11 cellular contexts compared by ENCODE assay signal in the genomic region with DNA sequence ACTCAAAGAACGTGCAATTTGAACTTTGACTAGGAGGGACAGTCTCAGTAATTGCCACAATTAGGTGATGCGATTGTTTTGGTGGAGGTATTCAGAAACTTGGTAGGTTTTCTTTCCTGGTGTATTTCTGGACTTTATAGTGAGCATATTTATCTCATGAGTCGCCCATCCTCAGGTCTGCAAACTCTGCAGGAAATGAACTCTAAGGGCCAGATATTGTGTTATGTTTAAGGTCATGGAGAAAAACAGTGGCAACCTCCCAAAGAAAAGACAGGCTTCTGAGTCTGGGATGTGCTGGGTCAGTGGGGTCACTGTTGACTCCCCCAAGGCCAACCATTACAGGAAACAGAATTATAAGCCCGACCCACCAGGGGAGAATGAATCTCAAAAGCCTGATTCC. TPM values are rescaled to one million over a fixed set of nuclear protein-coding genes. Genes with fewer than 3 reads are reported as not detected.
DNase-seq lines count a peak whose midpoint lies in the region; ATAC-seq and TF ChIP-seq lines count a peak whose summit lies in the region.
"Had no signal": no experiment of that assay in that cellular context is flagged by ENCODE, and none has a peak within 500 bp of the region (broad histone marks: within the 10 kb centered on the region; RNA-seq: fewer than 3 reads in every experiment).

No MANE protein-coding gene starts in this region.

- no peak for TF ChIP-seq CTCF in chondrocyte (IDR thresholded peaks at IDR 0.05)

- no peaks in the 10 kb centered on the region for H3K36me3 Mint-ChIP-seq in chondrocyte (ENCODE audit: low read depth)
- H3K36me3 Mint-ChIP-seq: stimulated activated memory B cell treated with anti-CD40 and anti-IgM and Interleukin-4, amounts not matched to agents 10 μg/mL and 1 μg/mL and 100 μg/mL, for 72 hours had no signal

- H3K4me1 Mint-ChIP-seq in chondrocyte (ENCODE audit: low read depth), result peaks cover 23% of the 10 kb centered on the region

- H3K27me3 Mint-ChIP-seq in chondrocyte (ENCODE audit: low read depth), result peaks cover 1% of the 10 kb centered on the region
- H3K27me3 Mint-ChIP-seq: stimulated activated memory B cell treated with anti-CD40 and anti-IgM and Interleukin-4, amounts not matched to agents 10 μg/mL and 1 μg/mL and 100 μg/mL, for 72 hours had no signal

- peak overlapping the region; percentile 36 for H3K27ac Mint-ChIP-seq in chondrocyte (ENCODE audit: unreplicated experiment)
- H3K27ac Mint-ChIP-seq: stimulated activated memory B cell treated with anti-CD40 and anti-IgM and Interleukin-4, amounts not matched to agents 10 μg/mL and 1 μg/mL and 100 μg/mL, for 72 hours had no signal

- peak in 1 of 2 donors; percentile 42 for ATAC-seq in left cardiac atrium
- no peak for ATAC-seq in Right ventricle myocardium inferior
- no peak for ATAC-seq in GM18861 (IDR thresholded peaks at IDR 0.05; ENCODE audit: unreplicated experiment)
- ATAC-seq: stimulated activated memory B cell treated with anti-CD40 and anti-IgM and Interleukin-4, amounts not matched to agents 10 μg/mL and 1 μg/mL and 100 μg/mL, for 72 hours had no signal

- no peaks in the 10 kb centered on the region for H3K9me3 Mint-ChIP-seq in chondrocyte (ENCODE audit: low read depth)
- H3K9me3 Mint-ChIP-seq: stimulated activated memory B cell treated with anti-CD40 and anti-IgM and Interleukin-4, amounts not matched to agents 10 μg/mL and 1 μg/mL and 100 μg/mL, for 72 hours had no signal

- no peak overlapping the region for H3K4me3 Mint-ChIP-seq in chondrocyte (ENCODE audit: unreplicated experiment)
- H3K4me3 Mint-ChIP-seq: stimulated activated memory B cell treated with anti-CD40 and anti-IgM and Interleukin-4, amounts not matched to agents 10 μg/mL and 1 μg/mL and 100 μg/mL, for 72 hours had no signal

- intact Hi-C loops in left cardiac atrium (cut with DNase I) (no loop called here), Right ventricle myocardium inferior (cut with DNase I) (no loop called here)

- DNase-seq in left cardiac atrium (peak; percentile 47), Right ventricle myocardium inferior (ENCODE audit: missing footprints) (no peak), chondrocyte (ENCODE audit: low spot score) (no peak), kidney tubule cell (ENCODE audit: low spot score) (peak; percentile 79), GM19238 (ENCODE audit: insufficient read length, low spot score) (no peak), NK-92 (lab: John Stamatoyannopoulos, UW; ENCODE audit: unreplicated experiment) (no peak)
- no peak for DNase-seq in central memory CD4-positive, alpha-beta T cell
- DNase-seq: activated T-cell treated with anti-CD3 and anti-CD28 coated beads for 4 hours, NCI-H2081 had no signal

RNA-seq across cellular contexts. Expression of gene C5orf63, which starts 3.4 kb away (rescaled TPM):
- total RNA-seq in left cardiac atrium (1 to 10 TPM; 5.9 to 7.8 TPM), Right ventricle myocardium inferior (11.4 TPM), chondrocyte (0.46 to 0.77 TPM (median 0.50 TPM) in 3 replicates)

RNA-seq across cellular contexts. Expression of gene MARCHF3, which starts 46.4 kb away (rescaled TPM):
- total RNA-seq in left cardiac atrium, result 10 to 100 TPM; 17.4 to 23.8 TPM
- 30.1 TPM for total RNA-seq in Right ventricle myocardium inferior
- 1.5 to 2.2 TPM (median 2.0 TPM) in 3 replicates for total RNA-seq in chondrocyte

Comparison
In these comparisons a context has a peak if more than half of its experiments do, and no peak if none do; other contexts are left out.
1. DNase-seq: peak in left cardiac atrium (single experiment) and kidney tubule cell (single experiment); none in Right ventricle myocardium inferior (single experiment), chondrocyte (single experiment), central memory CD4-positive, alpha-beta T cell (single experiment), GM19238 (single experiment) and NK-92 (single experiment).